Comparison of ENCODE assay signal across 1 cellular context in the genomic region with DNA sequence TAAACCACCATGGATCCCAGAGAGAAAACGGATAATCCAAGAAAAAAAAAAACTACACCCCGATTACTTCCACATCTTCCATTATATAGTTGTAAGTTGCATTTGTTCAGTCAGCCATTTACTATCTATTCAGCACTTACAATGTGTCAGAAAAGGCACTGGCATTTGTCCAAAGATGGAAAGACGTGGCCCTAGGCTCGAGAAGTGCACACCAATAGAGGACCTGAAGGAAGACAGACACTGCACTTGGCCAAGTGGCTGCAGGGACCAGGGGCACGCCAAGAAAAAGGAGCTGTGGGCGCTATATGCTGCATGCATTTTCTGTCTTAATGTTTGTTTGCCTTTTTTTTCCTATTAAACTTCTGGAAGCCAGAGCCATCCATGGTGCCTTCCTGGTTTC.
A peak's percentile ranks its signal among the peaks of the same experiment; 100 is the strongest.
TF ChIP-seq lines count a peak whose summit lies in the region.

No MANE protein-coding gene starts in this region.

TF ChIP-seq in K562, 482 proteins besides CTCF, POLR2A, EP300 and RAD21:
- TF ChIP-seq, protein P1, sequence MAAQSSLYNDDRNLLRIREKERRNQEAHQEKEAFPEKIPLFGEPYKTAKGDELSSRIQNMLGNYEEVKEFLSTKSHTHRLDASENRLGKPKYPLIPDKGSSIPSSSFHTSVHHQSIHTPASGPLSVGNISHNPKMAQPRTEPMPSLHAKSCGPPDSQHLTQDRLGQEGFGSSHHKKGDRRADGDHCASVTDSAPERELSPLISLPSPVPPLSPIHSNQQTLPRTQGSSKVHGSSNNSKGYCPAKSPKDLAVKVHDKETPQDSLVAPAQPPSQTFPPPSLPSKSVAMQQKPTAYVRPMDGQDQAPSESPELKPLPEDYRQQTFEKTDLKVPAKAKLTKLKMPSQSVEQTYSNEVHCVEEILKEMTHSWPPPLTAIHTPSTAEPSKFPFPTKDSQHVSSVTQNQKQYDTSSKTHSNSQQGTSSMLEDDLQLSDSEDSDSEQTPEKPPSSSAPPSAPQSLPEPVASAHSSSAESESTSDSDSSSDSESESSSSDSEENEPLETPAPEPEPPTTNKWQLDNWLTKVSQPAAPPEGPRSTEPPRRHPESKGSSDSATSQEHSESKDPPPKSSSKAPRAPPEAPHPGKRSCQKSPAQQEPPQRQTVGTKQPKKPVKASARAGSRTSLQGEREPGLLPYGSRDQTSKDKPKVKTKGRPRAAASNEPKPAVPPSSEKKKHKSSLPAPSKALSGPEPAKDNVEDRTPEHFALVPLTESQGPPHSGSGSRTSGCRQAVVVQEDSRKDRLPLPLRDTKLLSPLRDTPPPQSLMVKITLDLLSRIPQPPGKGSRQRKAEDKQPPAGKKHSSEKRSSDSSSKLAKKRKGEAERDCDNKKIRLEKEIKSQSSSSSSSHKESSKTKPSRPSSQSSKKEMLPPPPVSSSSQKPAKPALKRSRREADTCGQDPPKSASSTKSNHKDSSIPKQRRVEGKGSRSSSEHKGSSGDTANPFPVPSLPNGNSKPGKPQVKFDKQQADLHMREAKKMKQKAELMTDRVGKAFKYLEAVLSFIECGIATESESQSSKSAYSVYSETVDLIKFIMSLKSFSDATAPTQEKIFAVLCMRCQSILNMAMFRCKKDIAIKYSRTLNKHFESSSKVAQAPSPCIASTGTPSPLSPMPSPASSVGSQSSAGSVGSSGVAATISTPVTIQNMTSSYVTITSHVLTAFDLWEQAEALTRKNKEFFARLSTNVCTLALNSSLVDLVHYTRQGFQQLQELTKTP (IDR thresholded peaks at IDR 0.05; ENCODE audit: low read depth in 1 of 2, partially characterized antibody in 2 of 2) = no peak
- no peak for TF ChIP-seq PCBP2 (IDR thresholded peaks at IDR 0.05; ENCODE audit: low read depth, low read length, poor library complexity, severe bottlenecking)
- TF ChIP-seq, protein P2, sequence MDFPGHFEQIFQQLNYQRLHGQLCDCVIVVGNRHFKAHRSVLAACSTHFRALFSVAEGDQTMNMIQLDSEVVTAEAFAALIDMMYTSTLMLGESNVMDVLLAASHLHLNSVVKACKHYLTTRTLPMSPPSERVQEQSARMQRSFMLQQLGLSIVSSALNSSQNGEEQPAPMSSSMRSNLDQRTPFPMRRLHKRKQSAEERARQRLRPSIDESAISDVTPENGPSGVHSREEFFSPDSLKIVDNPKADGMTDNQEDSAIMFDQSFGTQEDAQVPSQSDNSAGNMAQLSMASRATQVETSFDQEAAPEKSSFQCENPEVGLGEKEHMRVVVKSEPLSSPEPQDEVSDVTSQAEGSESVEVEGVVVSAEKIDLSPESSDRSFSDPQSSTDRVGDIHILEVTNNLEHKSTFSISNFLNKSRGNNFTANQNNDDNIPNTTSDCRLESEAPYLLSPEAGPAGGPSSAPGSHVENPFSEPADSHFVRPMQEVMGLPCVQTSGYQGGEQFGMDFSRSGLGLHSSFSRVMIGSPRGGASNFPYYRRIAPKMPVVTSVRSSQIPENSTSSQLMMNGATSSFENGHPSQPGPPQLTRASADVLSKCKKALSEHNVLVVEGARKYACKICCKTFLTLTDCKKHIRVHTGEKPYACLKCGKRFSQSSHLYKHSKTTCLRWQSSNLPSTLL (IDR thresholded peaks at IDR 0.05) = no peak
- TF ChIP-seq NFYB (IDR thresholded peaks at IDR 0.05; ENCODE audit: extremely low read depth, insufficient read length) = no peak
- TF ChIP-seq ZNF561 (CRISPR knock-in tag; conservative IDR thresholded peaks at IDR 0.05) = no peak
- TF ChIP-seq, protein P3, sequence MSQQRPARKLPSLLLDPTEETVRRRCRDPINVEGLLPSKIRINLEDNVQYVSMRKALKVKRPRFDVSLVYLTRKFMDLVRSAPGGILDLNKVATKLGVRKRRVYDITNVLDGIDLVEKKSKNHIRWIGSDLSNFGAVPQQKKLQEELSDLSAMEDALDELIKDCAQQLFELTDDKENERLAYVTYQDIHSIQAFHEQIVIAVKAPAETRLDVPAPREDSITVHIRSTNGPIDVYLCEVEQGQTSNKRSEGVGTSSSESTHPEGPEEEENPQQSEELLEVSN (IDR thresholded peaks at IDR 0.05; ENCODE audit: borderline replicate concordance in 1 of 2, extremely low read depth in 1 of 2, insufficient read depth in 1 of 2, insufficient read length in 1 of 2, low read depth in 1 of 2, low read length in 1 of 2, poor library complexity in 1 of 2, severe bottlenecking in 1 of 2) = no peak
- TF ChIP-seq, protein P4, sequence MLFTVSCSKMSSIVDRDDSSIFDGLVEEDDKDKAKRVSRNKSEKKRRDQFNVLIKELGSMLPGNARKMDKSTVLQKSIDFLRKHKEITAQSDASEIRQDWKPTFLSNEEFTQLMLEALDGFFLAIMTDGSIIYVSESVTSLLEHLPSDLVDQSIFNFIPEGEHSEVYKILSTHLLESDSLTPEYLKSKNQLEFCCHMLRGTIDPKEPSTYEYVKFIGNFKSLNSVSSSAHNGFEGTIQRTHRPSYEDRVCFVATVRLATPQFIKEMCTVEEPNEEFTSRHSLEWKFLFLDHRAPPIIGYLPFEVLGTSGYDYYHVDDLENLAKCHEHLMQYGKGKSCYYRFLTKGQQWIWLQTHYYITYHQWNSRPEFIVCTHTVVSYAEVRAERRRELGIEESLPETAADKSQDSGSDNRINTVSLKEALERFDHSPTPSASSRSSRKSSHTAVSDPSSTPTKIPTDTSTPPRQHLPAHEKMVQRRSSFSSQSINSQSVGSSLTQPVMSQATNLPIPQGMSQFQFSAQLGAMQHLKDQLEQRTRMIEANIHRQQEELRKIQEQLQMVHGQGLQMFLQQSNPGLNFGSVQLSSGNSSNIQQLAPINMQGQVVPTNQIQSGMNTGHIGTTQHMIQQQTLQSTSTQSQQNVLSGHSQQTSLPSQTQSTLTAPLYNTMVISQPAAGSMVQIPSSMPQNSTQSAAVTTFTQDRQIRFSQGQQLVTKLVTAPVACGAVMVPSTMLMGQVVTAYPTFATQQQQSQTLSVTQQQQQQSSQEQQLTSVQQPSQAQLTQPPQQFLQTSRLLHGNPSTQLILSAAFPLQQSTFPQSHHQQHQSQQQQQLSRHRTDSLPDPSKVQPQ (CRISPR knock-in tag; IDR thresholded peaks at IDR 0.05; ENCODE audit: borderline replicate concordance) = no peak
- 0 out of 2 replicates have a peak, but pooled peaks have one; percentile 20 for TF ChIP-seq NFIC (IDR thresholded peaks at IDR 0.05)
- no peak for TF ChIP-seq ADNP (tag; IDR thresholded peaks at IDR 0.05)
